16 cellular contexts compared by ENCODE assay signal in genomic region chr19:16098416-16098768, GRCh38. TPM values are rescaled to one million over a fixed set of nuclear protein-coding genes. Genes with fewer than 3 reads are reported as not detected.
A peak's percentile ranks its signal among the peaks of the same experiment; 100 is the strongest.
DNase-seq lines count a peak whose midpoint lies in the region; ATAC-seq, FAIRE-seq and TF ChIP-seq lines count a peak whose summit lies in the region.
"Had no signal": no experiment of that assay in that cellular context is flagged by ENCODE, and none has a peak within 500 bp of the region (broad histone marks: within the 10 kb centered on the region; RNA-seq: fewer than 3 reads in every experiment).

No MANE protein-coding gene starts in this region.

- H3K4me1 Mint-ChIP-seq in activated naive CD4-positive, alpha-beta T cell treated with anti-CD3 and anti-CD28 coated beads, Interleukin-2, amount 50 U/mL, for 24 hours, result peaks cover 22% of the 10 kb centered on the region
- H3K4me1 Mint-ChIP-seq in astrocyte (ENCODE audit: low read depth, unreplicated experiment) (peaks cover 28% of the 10 kb centered on the region), memory B cell (peaks cover 6% of the 10 kb centered on the region)

- H2AFZ ChIP-seq in astrocyte (ENCODE audit: low read depth, low read length), result no peak overlapping the region

- H3K4me3 Mint-ChIP-seq in activated naive CD4-positive, alpha-beta T cell treated with anti-CD3 and anti-CD28 coated beads, Interleukin-2, amount 50 U/mL, for 24 hours, result no peak overlapping the region
- no peak overlapping the region for H3K4me3 Mint-ChIP-seq in astrocyte (ENCODE audit: unreplicated experiment)
- H3K4me3 Mint-ChIP-seq in memory B cell, result no peak overlapping the region

- H3K9me3 ChIP-seq in astrocyte (ENCODE audit: insufficient read depth, low read depth, low read length) (no peaks in the 10 kb centered on the region), transverse colon (no peaks in the 10 kb centered on the region)
- H3K9me3 ChIP-seq: ovary, upper lobe of right lung had no signal

- TF ChIP-seq EP300 in transverse colon (IDR thresholded peaks at IDR 0.05; ENCODE audit: low read depth), result no peak

- H3K36me3 ChIP-seq in astrocyte (ENCODE audit: insufficient read depth, low read length), result peaks cover 89% of the 10 kb centered on the region
- H3K36me3 ChIP-seq in transverse colon, result peaks cover 0 to 83% (median 31%) of the 10 kb centered on the region in 4 donors
- H3K36me3 ChIP-seq: ovary had no signal

- WGBS in transverse colon (ENCODE audit: low coverage in 1 of 2), 2 donors, result 73 to 81% methylated on average over 5 to 6 of the region's 6 CpGs

- no peak for FAIRE-seq in astrocyte (lab: Jason Lieb, UNC)

- peaks cover 46% of the 10 kb centered on the region for H3K79me2 ChIP-seq in astrocyte (ENCODE audit: insufficient read depth, low read length)

- H3K27ac ChIP-seq in astrocyte (ENCODE audit: low read depth, low read length) (no peak overlapping the region), transverse colon (peak overlapping the region; percentile 71 to 79 (median 73))
- H3K27ac ChIP-seq: ovary, upper lobe of right lung had no signal

- no peak overlapping the region for H3K4me3 ChIP-seq in astrocyte (ENCODE audit: insufficient read depth, low read depth, low read length)
- H3K4me3 ChIP-seq in transverse colon, result no peak overlapping the region
- H3K4me3 ChIP-seq: ovary, upper lobe of right lung had no signal

- no peaks in the 10 kb centered on the region for H3K27me3 Mint-ChIP-seq in activated naive CD4-positive, alpha-beta T cell treated with anti-CD3 and anti-CD28 coated beads, Interleukin-2, amount 50 U/mL, for 24 hours
- no peaks in the 10 kb centered on the region for H3K27me3 Mint-ChIP-seq in astrocyte (ENCODE audit: low read depth, unreplicated experiment)
- no peaks in the 10 kb centered on the region for H3K27me3 Mint-ChIP-seq in memory B cell
- H3K27me3 Mint-ChIP-seq: CD8-positive, alpha-beta memory T cell had no signal

- no peak overlapping the region for H3K4me2 ChIP-seq in astrocyte (ENCODE audit: low read length)

- no peaks in the 10 kb centered on the region for H3K9me3 Mint-ChIP-seq in activated naive CD4-positive, alpha-beta T cell treated with anti-CD3 and anti-CD28 coated beads, Interleukin-2, amount 50 U/mL, for 24 hours
- H3K9me3 Mint-ChIP-seq in astrocyte (ENCODE audit: unreplicated experiment) (no peaks in the 10 kb centered on the region), memory B cell (no peaks in the 10 kb centered on the region)
- H3K9me3 Mint-ChIP-seq: CD8-positive, alpha-beta memory T cell had no signal

- peaks cover 3% of the 10 kb centered on the region for H3K4me1 ChIP-seq in astrocyte (ENCODE audit: insufficient read depth, low read length)
- H3K4me1 ChIP-seq in transverse colon, result peaks cover 0 to 46% (median 20%) of the 10 kb centered on the region in 4 donors

- TF ChIP-seq CTCF in astrocyte (IDR thresholded peaks at IDR 0.05; ENCODE audit: insufficient read depth, low read depth, low read length), result no peak
- TF ChIP-seq CTCF in transverse colon (IDR thresholded peaks at IDR 0.05), result no peak

- DNase-seq in activated naive CD4-positive, alpha-beta T cell treated with Interleukin-2 at 50 U/mL for 16 hours, result no peak
- no peak for DNase-seq in astrocyte (ENCODE audit: low read depth)
- DNase-seq in memory B cell (ENCODE audit: low spot score in 2 of 2), result no peak
- no peak for DNase-seq in transverse colon
- DNase-seq: activated gamma-delta T cell treated with Interleukin-2 at 50 U/mL for 16 hours; CD8-positive, alpha-beta memory T cell; hypothalamus; Karpas-422; NCI-H1417; ovary; stimulated activated CD4-positive, alpha-beta T cell treated with anti-CD3 and anti-CD28 coated beads, Interleukin-4, amount 100 ng/mL, for 4 hours; upper lobe of right lung had no signal

- no peak overlapping the region for H3K9ac ChIP-seq in astrocyte (ENCODE audit: low read length)

- in situ Hi-C loops in transverse colon (cut with MboI; ENCODE audit: low pct_ligation_motif_present in 1 of 4, low pct_unique_long_range_greater_than_20kb in 1 of 4, low sequenced_read_pairs in 3 of 4), result no loop called here

- H3K27me3 ChIP-seq in astrocyte (ENCODE audit: insufficient read depth, low read length) (no peaks in the 10 kb centered on the region), transverse colon (no peaks in the 10 kb centered on the region)
- H3K27me3 ChIP-seq: ovary, upper lobe of right lung had no signal

- intact Hi-C loops in transverse colon (cut with DNase I; ENCODE audit: low total_unique reads), result no loop called here

- peak overlapping the region; percentile 46 for H3K27ac Mint-ChIP-seq in activated naive CD4-positive, alpha-beta T cell treated with anti-CD3 and anti-CD28 coated beads, Interleukin-2, amount 50 U/mL, for 24 hours
- H3K27ac Mint-ChIP-seq in astrocyte (ENCODE audit: unreplicated experiment), result peak overlapping the region; percentile 88
- H3K27ac Mint-ChIP-seq in memory B cell, result peak overlapping the region; percentile 78

- peaks cover 24% of the 10 kb centered on the region for H3K36me3 Mint-ChIP-seq in activated naive CD4-positive, alpha-beta T cell treated with anti-CD3 and anti-CD28 coated beads, Interleukin-2, amount 50 U/mL, for 24 hours
- H3K36me3 Mint-ChIP-seq in astrocyte (ENCODE audit: low read depth, unreplicated experiment) (peaks cover 45% of the 10 kb centered on the region), memory B cell (peaks cover 33% of the 10 kb centered on the region)

- ATAC-seq in memory B cell (ENCODE audit: low read depth) (no peak), GM21447 (IDR thresholded peaks at IDR 0.05; ENCODE audit: unreplicated experiment) (no peak), SK-N-SH treated with all-trans-retinoic acid at 6 μM for 48 hours (no peak), HG02938 (IDR thresholded peaks at IDR 0.05; ENCODE audit: unreplicated experiment) (no peak)

- peaks cover 92% of the 10 kb centered on the region for H4K20me1 ChIP-seq in astrocyte (ENCODE audit: insufficient read depth, low read length)

- TF ChIP-seq POLR2A in transverse colon (IDR thresholded peaks at IDR 0.05), result no peak

TF ChIP-seq in SK-N-SH treated with all-trans-retinoic acid at 6 μM for 48 hours, 23 proteins besides CTCF, POLR2A, EP300 and RAD21 (continues in another document):
- TF ChIP-seq PPARA (CRISPR knock-in tag; IDR thresholded peaks at IDR 0.05; ENCODE audit: borderline replicate concordance) (no peak), ZNF8 (CRISPR knock-in tag; IDR thresholded peaks at IDR 0.05) (no peak), ZNF70 (CRISPR knock-in tag; IDR thresholded peaks at IDR 0.05) (no peak), SNAI2 (CRISPR knock-in tag; IDR thresholded peaks at IDR 0.05) (no peak), TCF4 (CRISPR knock-in tag; IDR thresholded peaks at IDR 0.05; ENCODE audit: borderline replicate concordance) (no peak), POU6F1 (CRISPR knock-in tag; IDR thresholded peaks at IDR 0.05; ENCODE audit: borderline replicate concordance, low read depth) (no peak), BACH2 (CRISPR knock-in tag; IDR thresholded peaks at IDR 0.05; ENCODE audit: borderline replicate concordance) (no peak), TSHZ2 (CRISPR knock-in tag; IDR thresholded peaks at IDR 0.05) (no peak), ESRRG (CRISPR knock-in tag; IDR thresholded peaks at IDR 0.05) (no peak), RARB (CRISPR knock-in tag; IDR thresholded peaks at IDR 0.05) (no peak), OSR1 (CRISPR knock-in tag; IDR thresholded peaks at IDR 0.05) (no peak)

RNA-seq across cellular contexts. Expression of gene RAB8A, which starts 13.3 kb away (rescaled TPM):
- total RNA-seq in astrocyte (80.5 and 82.8 TPM in 2 replicates), transverse colon (100 to 1,000 TPM in 1 of 4 donors, 10 to 100 TPM in 3; 22.3 to 102 (median 67.9) TPM)

RNA-seq across cellular contexts. Expression of gene TPM4, which starts 22.1 kb away (rescaled TPM):
- 811 and 843 TPM in 2 replicates for total RNA-seq in astrocyte
- total RNA-seq in transverse colon, result 100 to 1,000 TPM; 228 to 491 (median 288) TPM

RNA-seq across cellular contexts. Expression of gene HSH2D, which starts 45.1 kb away (rescaled TPM):
- total RNA-seq in astrocyte (not detected in 2 replicates), transverse colon (10 to 100 TPM; 17.6 to 55.4 (median 30.8) TPM)

Comparison
In these comparisons a context has a peak if more than half of its experiments do, and no peak if none do; other contexts are left out.
1. RNA of gene HSH2D, which starts 45.1 kb away (total RNA-seq): 17.6 to 55.4 TPM in transverse colon; not detected in astrocyte; every median in the first group is over 10 times any median in the second.
2. Peak in every context shown above with its lines, with median percentiles within 50 percentile points of each other: H3K27ac Mint-ChIP-seq.